ENCODE assay signal across 9 cellular contexts in the genomic region with DNA sequence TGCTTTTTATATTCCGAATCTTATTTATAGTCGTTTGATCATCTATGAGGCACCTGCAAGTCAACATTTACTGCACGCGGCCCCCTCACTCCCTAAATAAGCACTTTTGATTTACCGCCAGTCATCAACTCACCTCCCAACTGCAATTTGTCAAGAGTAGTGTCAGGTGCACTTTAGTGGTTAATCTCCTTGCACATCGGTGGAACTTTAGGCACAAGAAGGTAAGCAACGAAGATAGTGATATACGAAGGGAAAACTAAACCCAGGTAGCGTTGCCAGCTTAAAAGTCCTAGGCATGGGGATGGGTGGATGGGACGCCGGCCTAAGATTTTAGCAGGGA. TPM values are rescaled to one million over a fixed set of nuclear protein-coding genes. Genes with fewer than 3 reads are reported as not detected.
DNase-seq lines count a peak whose midpoint lies in the region; ATAC-seq and TF ChIP-seq lines count a peak whose summit lies in the region.
"Had no signal": no experiment of that assay in that cellular context is flagged by ENCODE, and none has a peak within 500 bp of the region (broad histone marks: within the 10 kb centered on the region; RNA-seq: fewer than 3 reads in every experiment).

No MANE protein-coding gene starts in this region.

- H3K79me2 ChIP-seq in ACC112 (ENCODE audit: control insufficient read depth, insufficient read depth, low read length, unreplicated experiment): no peaks in the 10 kb centered on the region

- peak overlapping the region; percentile 93 for H3K4me3 Mint-ChIP-seq in nephron progenitor cell

- peak overlapping the region; percentile 3 for H3K27ac Mint-ChIP-seq in nephron progenitor cell

- no peaks in the 10 kb centered on the region for H3K9me3 ChIP-seq in esophagus (ENCODE audit: control insufficient read depth in 2 of 2, insufficient read depth in 1 of 2, low read depth in 1 of 2, low read length in 1 of 2)

- no peaks in the 10 kb centered on the region for H3K36me3 Mint-ChIP-seq in nephron progenitor cell (ENCODE audit: low read depth)

- H3K27me3 Mint-ChIP-seq in nephron progenitor cell (ENCODE audit: low read depth, poor library complexity): peaks cover 45% of the 10 kb centered on the region

- no peaks in the 10 kb centered on the region for H3K36me3 ChIP-seq in ACC112 (ENCODE audit: insufficient read depth, low read length)
- H3K36me3 ChIP-seq in esophagus (ENCODE audit: control insufficient read depth in 2 of 2, insufficient read depth in 2 of 2, low read length in 1 of 2): no peaks in the 10 kb centered on the region

- H3K27ac ChIP-seq in ACC112 (ENCODE audit: low read depth, low read length) (no peak overlapping the region), esophagus (ENCODE audit: low read depth in 2 of 2, low read length in 1 of 2) (no peak overlapping the region)

- H3K4me3 ChIP-seq in ACC112 (ENCODE audit: low read depth, low read length) (peak overlapping the region; percentile 85), esophagus (ENCODE audit: low read depth in 1 of 2, low read length in 2 of 2) (peak overlapping the region; percentile 78 to 79)

- no peak for ATAC-seq in HG03432 (IDR thresholded peaks at IDR 0.05; ENCODE audit: unreplicated experiment)
- ATAC-seq: HCT116 had no signal

- WGBS in esophagus, 2 donors: 30 to 31% methylated on average over 11 of the region's 11 CpGs

- H3K9me3 Mint-ChIP-seq in nephron progenitor cell: no peaks in the 10 kb centered on the region

- H3K4me1 ChIP-seq in ACC112 (ENCODE audit: control insufficient read depth, insufficient read depth, low read length, unreplicated experiment) (no peaks in the 10 kb centered on the region), esophagus (ENCODE audit: control insufficient read depth in 2 of 2, insufficient read depth in 2 of 2, low read length in 1 of 2) (no peaks in the 10 kb centered on the region)

- no peak overlapping the region for H2AFZ ChIP-seq in ACC112 (ENCODE audit: low read length, unreplicated experiment)

- peaks cover 12% of the 10 kb centered on the region for H3K4me1 Mint-ChIP-seq in nephron progenitor cell

- peak; percentile 58 for DNase-seq in NCI-H69 (lab: John Stamatoyannopoulos, UW)
- no peak for DNase-seq in nephron progenitor cell
- no peak for DNase-seq in GM03348 (ENCODE audit: low spot score)
- DNase-seq in T-helper 1 cell: no peak
- no peak for DNase-seq in UCSD-AML1 (lab: John Stamatoyannopoulos, UW; ENCODE audit: unreplicated experiment)

- TF ChIP-seq CTCF in nephron progenitor cell (IDR thresholded peaks at IDR 0.05): no peak

- H3K27me3 ChIP-seq in ACC112 (ENCODE audit: insufficient read depth, low read length) (peaks cover 35% of the 10 kb centered on the region), esophagus (ENCODE audit: control insufficient read depth in 1 of 2, insufficient read depth in 2 of 2, low read length in 2 of 2) (no peaks in the 10 kb centered on the region)

RNA-seq across cellular contexts. Expression of gene RNF180, which starts 0.5 kb away (rescaled TPM):
- 1 to 10 TPM in 1 of 2 donors, under 1 TPM in 1; 0.63 to 1.0 TPM for polyA plus RNA-seq in esophagus
